17 cellular contexts compared by ENCODE assay signal in the genomic region with DNA sequence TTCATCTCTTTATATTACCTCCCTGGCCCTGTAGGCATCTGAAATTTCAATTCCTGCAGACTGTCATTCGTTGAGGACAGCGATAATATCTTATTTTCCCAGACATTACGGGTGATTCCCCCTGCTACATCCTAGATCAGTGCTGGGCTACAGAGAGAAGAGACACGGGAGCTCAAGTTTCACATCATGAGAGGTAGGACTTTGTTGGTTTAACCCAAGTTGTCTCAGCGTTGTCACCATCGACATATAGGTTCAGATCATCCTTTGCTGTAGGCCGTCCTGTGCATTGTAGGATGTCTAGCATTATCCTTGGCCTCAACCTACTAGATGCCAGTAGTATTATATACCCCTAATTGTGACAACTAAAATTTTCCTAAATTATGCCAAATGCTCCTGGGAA. TPM values are rescaled to one million over a fixed set of nuclear protein-coding genes. Genes with fewer than 3 reads are reported as not detected.
DNase-seq lines count a peak whose midpoint lies in the region; FAIRE-seq and TF ChIP-seq lines count a peak whose summit lies in the region.
"Had no signal": no experiment of that assay in that cellular context is flagged by ENCODE, and none has a peak within 500 bp of the region (broad histone marks: within the 10 kb centered on the region; RNA-seq: fewer than 3 reads in every experiment).

No MANE protein-coding gene starts in this region.

- no peak overlapping the region for H2BK15ac ChIP-seq in H1 (ENCODE audit: low read length)

- no peak overlapping the region for H3K14ac ChIP-seq in H1 (ENCODE audit: insufficient read length)

- no peak overlapping the region for H2BK20ac ChIP-seq in H1 (ENCODE audit: low read length)

- no peak overlapping the region for H3K23ac ChIP-seq in H1 (ENCODE audit: insufficient read length)

- no peaks in the 10 kb centered on the region for H3F3A ChIP-seq in Loucy (ENCODE audit: low read depth)

- no peak overlapping the region for H2BK120ac ChIP-seq in H1 (replicated peaks; ENCODE audit: low read depth, low read length)

- H3K27ac ChIP-seq in H1 (ENCODE audit: low read depth, low read length) (no peak overlapping the region), parathyroid adenoma (no peak overlapping the region)
- H3K27ac ChIP-seq: heart left ventricle, right atrium auricular region had no signal

- peak overlapping the region; percentile 57 for H2AFZ ChIP-seq in Loucy (ENCODE audit: low read length)
- H2AFZ ChIP-seq in H1 (ENCODE audit: low read length), result no peak overlapping the region
- H2AFZ ChIP-seq in parathyroid adenoma, result peak overlapping the region; percentile 19

- no peak overlapping the region; the same call in 1 of the 2 replicates for H2AK5ac ChIP-seq in H1 (ENCODE audit: low read depth, low read length)

- no peaks in the 10 kb centered on the region for H3K9me3 Mint-ChIP-seq in HFFc6
- H3K9me3 Mint-ChIP-seq: activated naive CD4-positive, alpha-beta T cell treated with anti-CD3 and anti-CD28 coated beads, Interleukin-2, amount 50 U/mL, for 24 hours; CD8-positive, alpha-beta T cell had no signal

- H3K27me3 ChIP-seq in Loucy (ENCODE audit: insufficient read depth, low read length, poor library complexity, severe bottlenecking) (no peaks in the 10 kb centered on the region), H1 (replicated peaks in 1 of 4; ENCODE audit: control insufficient read depth in 3 of 4, extremely low read depth in 1 of 4, insufficient read depth in 3 of 4, low read length in 3 of 4) (no peaks in the 10 kb centered on the region; a peak in 2 of 7 replicates), parathyroid adenoma (ENCODE audit: control insufficient read depth, insufficient read depth, low read length) (no peaks in the 10 kb centered on the region)
- H3K27me3 ChIP-seq: heart left ventricle, MG63, right atrium auricular region had no signal

- H3K4ac ChIP-seq in H1 (replicated peaks; ENCODE audit: insufficient read length, low read depth, low read length), result no peak overlapping the region

- CTCF ChIA-PET in H1 (lab: Charles Lee; ENCODE audit: partially characterized antibody), result interaction anchor here (0.6 to 4.8 kb wide), 48 partner anchors 9 to 220 kb away, joined by 3 to 85 read pairs (median 5); a partner anchor contains a TSS

- H2BK12ac ChIP-seq in H1 (ENCODE audit: low read depth, low read length), result peak overlapping the region; percentile 11; the same call in 1 of the 2 replicates

- no peak for TF ChIP-seq POLR2A in H1 (IDR thresholded peaks at IDR 0.05; ENCODE audit: control extremely low read depth in 1 of 2, low read depth in 2 of 2, low read length in 2 of 2)

- no peaks in the 10 kb centered on the region for H3K79me2 ChIP-seq in Loucy (ENCODE audit: insufficient read depth, low read length)
- no peaks in the 10 kb centered on the region for H3K79me2 ChIP-seq in H1 (ENCODE audit: control insufficient read depth in 1 of 2, insufficient read depth in 2 of 2, low read length in 2 of 2)
- H3K79me2 ChIP-seq in parathyroid adenoma, result no peaks in the 10 kb centered on the region

- peak; percentile 38 for DNase-seq in activated CD8-positive, alpha-beta memory T cell treated with anti-CD3 and anti-CD28 coated beads, Interleukin-2, amount 50 U/mL, for 48 hours
- DNase-seq in activated CD8-positive, alpha-beta memory T cell treated with anti-CD3 and anti-CD28 coated beads for 24 hours, result no peak
- DNase-seq in H1 (ENCODE audit: low read depth in 1 of 2, low spot score in 2 of 2) (no peak), HFFc6 (no peak), glomerular visceral epithelial cell (ENCODE audit: extremely low spot score) (no peak), A172 (ENCODE audit: low spot score) (no peak)

- POLR2A ChIA-PET in H1 (lab: Charles Lee; ENCODE audit: partially characterized antibody), result interaction anchor here (0.8 to 3.3 kb wide), 9 partner anchors 18 to 93 kb away, joined by 3 to 25 read pairs (median 6); a partner anchor contains a TSS

- H3K4me1 ChIP-seq in Loucy (ENCODE audit: insufficient read depth, low read length, poor library complexity, severe bottlenecking) (no peaks in the 10 kb centered on the region), H1 (replicated peaks in 1 of 4; ENCODE audit: control insufficient read depth in 3 of 4, insufficient read depth in 4 of 4, low read length in 3 of 4) (peaks cover 0 to 2% (median 0%) of the 10 kb centered on the region in 4 experiments; a peak in 1 of 7 replicates), parathyroid adenoma (no peaks in the 10 kb centered on the region)

- H4K91ac ChIP-seq in H1 (replicated peaks; ENCODE audit: insufficient read length, low read length), result no peak overlapping the region

- no peak overlapping the region for H3K4me3 ChIP-seq in Loucy (ENCODE audit: low read length, poor library complexity, severe bottlenecking)
- no peak overlapping the region for H3K4me3 ChIP-seq in H1 (ENCODE audit: extremely low read depth in 1 of 4, insufficient read depth in 2 of 4, low read depth in 3 of 4, low read length in 4 of 4)
- no peak overlapping the region for H3K4me3 ChIP-seq in parathyroid adenoma (ENCODE audit: low read depth, low read length)
- H3K4me3 ChIP-seq: HAP-1, heart left ventricle, MG63, right atrium auricular region had no signal

- no peaks in the 10 kb centered on the region for H3K36me3 ChIP-seq in Loucy (ENCODE audit: insufficient read depth, low read length)
- H3K36me3 ChIP-seq in H1 (ENCODE audit: control insufficient read depth in 2 of 4, insufficient read depth in 4 of 4, low read length in 3 of 4), result no peaks in the 10 kb centered on the region
- H3K36me3 ChIP-seq in parathyroid adenoma (ENCODE audit: control insufficient read depth, insufficient read depth, low read length), result no peaks in the 10 kb centered on the region
- H3K36me3 ChIP-seq: HAP-1, heart left ventricle, MG63, right atrium auricular region had no signal

- TF ChIP-seq CTCF in Loucy (conservative IDR thresholded peaks at IDR 0.05; ENCODE audit: low read length) (no peak), H1 (IDR thresholded peaks at IDR 0.05; ENCODE audit: control extremely low read depth in 1 of 3, insufficient read depth in 1 of 3, low read depth in 1 of 3, low read length in 3 of 3) (no peak), parathyroid adenoma (IDR thresholded peaks at IDR 0.05) (no peak), HFFc6 (IDR thresholded peaks at IDR 0.05) (no peak)

- no peaks in the 10 kb centered on the region for H3K36me3 Mint-ChIP-seq in HFFc6 (ENCODE audit: low read depth)
- H3K36me3 Mint-ChIP-seq: activated naive CD4-positive, alpha-beta T cell treated with anti-CD3 and anti-CD28 coated beads, Interleukin-2, amount 50 U/mL, for 24 hours; CD8-positive, alpha-beta T cell had no signal

- H3K18ac ChIP-seq in H1 (ENCODE audit: extremely low read depth, low read length), result no peak overlapping the region

- TF ChIP-seq RAD21 in H1 (IDR thresholded peaks at IDR 0.05 in 1 of 2, conservative IDR thresholded peaks at IDR 0.05 in 1 of 2; ENCODE audit: low read depth in 2 of 2, low read length in 2 of 2), result no peak

- H4K20me1 ChIP-seq in Loucy (ENCODE audit: insufficient read depth, low read length, poor library complexity, severe bottlenecking) (no peaks in the 10 kb centered on the region), H1 (replicated peaks in 1 of 2; ENCODE audit: control insufficient read depth in 1 of 2, insufficient read depth in 2 of 2, low read length in 2 of 2) (no peaks in the 10 kb centered on the region)

- H3K9me2 ChIP-seq in Loucy (replicated peaks; ENCODE audit: low read depth, low read length), result no peaks in the 10 kb centered on the region

- peaks cover 10% of the 10 kb centered on the region for H3K4me1 Mint-ChIP-seq in HFFc6 (ENCODE audit: low read depth)

- no peak overlapping the region for H3K27ac Mint-ChIP-seq in HFFc6
- H3K27ac Mint-ChIP-seq: CD8-positive, alpha-beta T cell had no signal

- TF ChIP-seq EP300 in H1 (IDR thresholded peaks at IDR 0.05; ENCODE audit: borderline replicate concordance in 1 of 2, low read depth in 2 of 2, low read length in 2 of 2), result no peak

- H3K23me2 ChIP-seq in H1 (ENCODE audit: low read depth, low read length), result no peaks in the 10 kb centered on the region

- H3K4me2 ChIP-seq in Loucy (ENCODE audit: low read depth, low read length, poor library complexity, severe bottlenecking), result no peak overlapping the region
- no peak overlapping the region for H3K4me2 ChIP-seq in H1 (ENCODE audit: insufficient read depth in 1 of 2, low read depth in 2 of 2, low read length in 2 of 2)
- no peak overlapping the region for H3K4me2 ChIP-seq in parathyroid adenoma (ENCODE audit: low read length)

- WGBS in H1 (ENCODE audit: extremely low coverage in 1 of 2, insufficient coverage in 1 of 2, insufficient read length in 1 of 2, insufficient replicate concordance in 2 of 2, low coverage in 1 of 2, low lambda C conversion rate in 2 of 2, missing lambda C conversion rate in 1 of 2), 2 experiments, result 79% methylated on average over 7 of the region's 7 CpGs; no CpG with 5 or more reads in 1 of the 2 experiments

- H4K5ac ChIP-seq in H1 (ENCODE audit: insufficient read length, low read depth, low read length), result no peak overlapping the region

- H3K27me3 Mint-ChIP-seq in HFFc6 (ENCODE audit: insufficient read depth), result peaks cover 2% of the 10 kb centered on the region
- H3K27me3 Mint-ChIP-seq: activated naive CD4-positive, alpha-beta T cell treated with anti-CD3 and anti-CD28 coated beads, Interleukin-2, amount 50 U/mL, for 24 hours; stimulated activated naive CD8-positive, alpha-beta T cell treated with anti-CD3 and anti-CD28 coated beads, Interleukin-15, amount 100 ng/mL, for 72 hours had no signal

- peak overlapping the region; percentile 15; the same call in 1 of the 2 replicates for H2BK5ac ChIP-seq in H1 (ENCODE audit: low read depth, low read length)

- H3K4me3 Mint-ChIP-seq in HFFc6, result no peak overlapping the region
- H3K4me3 Mint-ChIP-seq: activated naive CD4-positive, alpha-beta T cell treated with anti-CD3 and anti-CD28 coated beads, Interleukin-2, amount 50 U/mL, for 24 hours; CD8-positive, alpha-beta T cell; stimulated activated naive CD8-positive, alpha-beta T cell treated with anti-CD3 and anti-CD28 coated beads, Interleukin-15, amount 100 ng/mL, for 72 hours had no signal

- peaks cover 5% of the 10 kb centered on the region; the same call in 1 of the 2 replicates for H3K9me3 ChIP-seq in Loucy (ENCODE audit: insufficient read depth, low read depth, low read length)
- H3K9me3 ChIP-seq in H1 (ENCODE audit: insufficient read depth in 2 of 2, low read depth in 1 of 2, low read length in 1 of 2), result peaks cover 0 to 4% of the 10 kb centered on the region in 2 experiments; a peak in 1 of 4 replicates
- H3K9me3 ChIP-seq in parathyroid adenoma (ENCODE audit: control insufficient read depth, low read length), result no peaks in the 10 kb centered on the region
- H3K9me3 ChIP-seq: HAP-1, right atrium auricular region had no signal

- no peak overlapping the region for H3K9ac ChIP-seq in Loucy (ENCODE audit: low read depth, low read length, poor library complexity, severe bottlenecking)
- no peak overlapping the region for H3K9ac ChIP-seq in H1 (replicated peaks in 1 of 4; ENCODE audit: extremely low read depth in 1 of 4, low read depth in 3 of 4, low read length in 3 of 4)
- H3K9ac ChIP-seq in parathyroid adenoma, result no peak overlapping the region

- no peak overlapping the region for H3K56ac ChIP-seq in H1 (replicated peaks; ENCODE audit: insufficient read length, low read depth, low read length)

- H3K79me1 ChIP-seq in H1 (ENCODE audit: low read depth, low read length), result no peaks in the 10 kb centered on the region

- no peak overlapping the region for H4K8ac ChIP-seq in H1 (ENCODE audit: extremely low read depth, insufficient read depth, low read length)

- FAIRE-seq in H1 (lab: Jason Lieb, UNC), result peak; percentile 7
- FAIRE-seq: bronchial epithelial cell had no signal

RNA-seq across cellular contexts. Expression of a gene that starts 19.3 kb away (rescaled TPM):
- total RNA-seq in H1 (2021; fragmentation: NEBNext Ultra II Directional; extraction: Animal tissue kit (Norgen Biotek cat#: 25700)), result 52.4 and 64.5 TPM in 2 replicates
- polyA plus RNA-seq in H1 (2011; rRNA removed), result 1,060 and 1,247 TPM in 2 replicates
- 367 TPM for polyA plus RNA-seq in H1 (2011; cell fraction: cytosol; rRNA removed)
- 218 TPM for polyA plus RNA-seq in H1 (2011; cell fraction: nucleus; rRNA removed)
- 186 to 295 TPM (median 252 TPM) in 4 replicates for polyA plus RNA-seq in H1 (2012, experiment 1 of 2)
- 207 TPM for polyA plus RNA-seq in H1 (2012, experiment 2 of 2)
- 723 TPM for polyA plus RNA-seq in H1 (2013, experiment 1 of 2)
- 732 TPM for polyA plus RNA-seq in H1 (2013, experiment 2 of 2)
- polyA minus RNA-seq in H1 (2011; rRNA and poly(A)+ RNA removed), result 129 and 205 TPM in 2 replicates
- 135 TPM for polyA minus RNA-seq in H1 (2011; cell fraction: cytosol; rRNA and poly(A)+ RNA removed)
- polyA minus RNA-seq in H1 (2011; cell fraction: nucleus; rRNA and poly(A)+ RNA removed), result 83.1 TPM
- total RNA-seq in HFFc6 (2021; fragmentation: NEBNext Ultra II Directional; extraction: Animal tissue kit (Norgen Biotek cat#: 25700)), result 10 to 100 TPM; 28.0 to 38.7 (median 33.3) TPM
- 24.9 and 97.3 TPM in 2 replicates for total RNA-seq in A172 (2014; rRNA removed; shearing (Covaris generic))

RNA-seq across cellular contexts. Expression of a gene that starts 28.4 kb away (rescaled TPM):
- total RNA-seq in H1 (2021; fragmentation: NEBNext Ultra II Directional; extraction: Animal tissue kit (Norgen Biotek cat#: 25700)), result 180 and 201 TPM in 2 replicates
- 147 and 162 TPM in 2 replicates for polyA plus RNA-seq in H1 (2011; rRNA removed)
- polyA plus RNA-seq in H1 (2011; cell fraction: cytosol; rRNA removed), result 146 TPM
- polyA plus RNA-seq in H1 (2011; cell fraction: nucleus; rRNA removed), result 188 TPM
- polyA plus RNA-seq in H1 (2012, experiment 1 of 2), result 183 to 206 TPM (median 196 TPM) in 4 replicates
- polyA plus RNA-seq in H1 (2012, experiment 2 of 2), result 102 TPM
- 126 TPM for polyA plus RNA-seq in H1 (2013, experiment 1 of 2)
- polyA plus RNA-seq in H1 (2013, experiment 2 of 2), result 119 TPM
- polyA minus RNA-seq in H1 (2011; rRNA and poly(A)+ RNA removed), result 215 and 217 TPM in 2 replicates
- polyA minus RNA-seq in H1 (2011; cell fraction: cytosol; rRNA and poly(A)+ RNA removed), result 119 TPM
- polyA minus RNA-seq in H1 (2011; cell fraction: nucleus; rRNA and poly(A)+ RNA removed), result 75.4 TPM
- total RNA-seq in HFFc6 (2021; fragmentation: NEBNext Ultra II Directional; extraction: Animal tissue kit (Norgen Biotek cat#: 25700)), result 10 to 100 TPM; 58.6 to 84.0 (median 78.8) TPM
- total RNA-seq in A172 (2014; rRNA removed; shearing (Covaris generic)), result 134 and 139 TPM in 2 replicates

RNA-seq across cellular contexts. Expression of a gene that starts 31.9 kb away (rescaled TPM):
- total RNA-seq in H1 (2021; fragmentation: NEBNext Ultra II Directional; extraction: Animal tissue kit (Norgen Biotek cat#: 25700)), result 11.9 and 12.6 TPM in 2 replicates
- polyA plus RNA-seq in H1 (2011; rRNA removed), result 95.7 and 127 TPM in 2 replicates
- polyA plus RNA-seq in H1 (2011; cell fraction: cytosol; rRNA removed), result 85.8 TPM
- polyA plus RNA-seq in H1 (2011; cell fraction: nucleus; rRNA removed), result 84.0 TPM
- polyA plus RNA-seq in H1 (2012, experiment 1 of 2), result 129 to 304 TPM (median 167 TPM) in 4 replicates
- polyA plus RNA-seq in H1 (2012, experiment 2 of 2), result 537 TPM
- polyA plus RNA-seq in H1 (2013, experiment 1 of 2), result 220 TPM
- 240 TPM for polyA plus RNA-seq in H1 (2013, experiment 2 of 2)
- polyA minus RNA-seq in H1 (2011; rRNA and poly(A)+ RNA removed), result 18.8 and 19.5 TPM in 2 replicates
- polyA minus RNA-seq in H1 (2011; cell fraction: cytosol; rRNA and poly(A)+ RNA removed), result 57.0 TPM
- polyA minus RNA-seq in H1 (2011; cell fraction: nucleus; rRNA and poly(A)+ RNA removed), result 22.4 TPM
- not detected for total RNA-seq in HFFc6 (2021; fragmentation: NEBNext Ultra II Directional; extraction: Animal tissue kit (Norgen Biotek cat#: 25700))
- not detected in 2 replicates for total RNA-seq in A172 (2014; rRNA removed; shearing (Covaris generic))
- total RNA-seq: bronchial epithelial cell; CD8-positive, alpha-beta T cell; right atrium auricular region; urinary bladder had no signal
- polyA plus RNA-seq: heart left ventricle, urinary bladder had no signal

RNA-seq across cellular contexts. Expression of a gene that starts 33.7 kb away (rescaled TPM):
- 17.7 and 19.7 TPM in 2 replicates for total RNA-seq in H1 (2021; fragmentation: NEBNext Ultra II Directional; extraction: Animal tissue kit (Norgen Biotek cat#: 25700))
- polyA plus RNA-seq in H1 (2011; rRNA removed), result 515 and 909 TPM in 2 replicates
- polyA plus RNA-seq in H1 (2011; cell fraction: cytosol; rRNA removed), result 461 TPM
- 281 TPM for polyA plus RNA-seq in H1 (2011; cell fraction: nucleus; rRNA removed)
- 282 to 660 TPM (median 308 TPM) in 4 replicates for polyA plus RNA-seq in H1 (2012, experiment 1 of 2)
- polyA plus RNA-seq in H1 (2012, experiment 2 of 2), result 1,375 TPM
- polyA plus RNA-seq in H1 (2013, experiment 1 of 2), result 553 TPM
- polyA plus RNA-seq in H1 (2013, experiment 2 of 2), result 605 TPM
- polyA minus RNA-seq in H1 (2011; rRNA and poly(A)+ RNA removed), result 110 and 143 TPM in 2 replicates
- 63.0 TPM for polyA minus RNA-seq in H1 (2011; cell fraction: cytosol; rRNA and poly(A)+ RNA removed)
- polyA minus RNA-seq in H1 (2011; cell fraction: nucleus; rRNA and poly(A)+ RNA removed), result 55.0 TPM
- under 1 TPM in 1 of 6 experiments, not detected in 5; 0.73 TPM for total RNA-seq in HFFc6 (2021; fragmentation: NEBNext Ultra II Directional; extraction: Animal tissue kit (Norgen Biotek cat#: 25700))
- not detected in 2 replicates for total RNA-seq in A172 (2014; rRNA removed; shearing (Covaris generic))
- total RNA-seq: bronchial epithelial cell; CD8-positive, alpha-beta T cell; urinary bladder had no signal

RNA-seq across cellular contexts. Expression of a gene that starts 43.8 kb away (rescaled TPM):
- 5.2 and 5.9 TPM in 2 replicates for total RNA-seq in H1 (2021; fragmentation: NEBNext Ultra II Directional; extraction: Animal tissue kit (Norgen Biotek cat#: 25700))
- polyA plus RNA-seq in H1 (2011; rRNA removed), result 20.8 and 28.2 TPM in 2 replicates
- 19.2 TPM for polyA plus RNA-seq in H1 (2011; cell fraction: cytosol; rRNA removed)
- polyA plus RNA-seq in H1 (2011; cell fraction: nucleus; rRNA removed), result 15.5 TPM
- 32.8 to 54.9 TPM (median 39.1 TPM) in 4 replicates for polyA plus RNA-seq in H1 (2012, experiment 1 of 2)
- polyA plus RNA-seq in H1 (2012, experiment 2 of 2), result 72.3 TPM
- 64.0 TPM for polyA plus RNA-seq in H1 (2013, experiment 1 of 2)
- 65.9 TPM for polyA plus RNA-seq in H1 (2013, experiment 2 of 2)
- 14.4 and 15.9 TPM in 2 replicates for polyA minus RNA-seq in H1 (2011; rRNA and poly(A)+ RNA removed)
- polyA minus RNA-seq in H1 (2011; cell fraction: cytosol; rRNA and poly(A)+ RNA removed), result 10.0 TPM
- polyA minus RNA-seq in H1 (2011; cell fraction: nucleus; rRNA and poly(A)+ RNA removed), result 6.6 TPM
- not detected for total RNA-seq in HFFc6 (2021; fragmentation: NEBNext Ultra II Directional; extraction: Animal tissue kit (Norgen Biotek cat#: 25700))
- total RNA-seq in A172 (2014; rRNA removed; shearing (Covaris generic)), result not detected in 2 replicates

Comparison
In these comparisons a context has a peak if more than half of its experiments do, and no peak if none do; other contexts are left out.
1. RNA of a gene that starts 31.9 kb away (total RNA-seq): 11.9 to 12.6 TPM in H1; not detected in HFFc6 and not detected in A172; every median in the first group is over 10 times any median in the second.